Comparison of ENCODE assay signal across 27 cellular contexts in the genomic region with DNA sequence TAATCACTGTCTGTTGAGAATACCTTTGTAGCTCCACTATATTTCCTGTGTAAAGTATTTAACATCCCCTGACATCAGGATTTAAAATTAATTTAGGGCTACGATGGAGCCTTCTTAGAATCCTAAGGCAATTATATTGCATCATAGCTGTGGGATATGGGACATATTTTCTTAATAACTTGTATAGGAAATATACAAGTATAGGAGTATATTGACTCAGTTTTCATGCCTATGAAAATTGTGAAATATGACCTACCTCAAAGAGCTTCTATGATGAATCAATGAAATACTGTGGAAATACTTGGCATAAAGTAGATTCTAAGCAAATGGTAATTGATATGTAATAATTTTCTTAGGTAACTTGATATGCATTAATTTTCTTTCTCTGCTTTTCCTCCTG.
"Had no signal": no experiment of that assay in that cellular context is flagged by ENCODE, and none has a peak within 500 bp of the region (broad histone marks: within the 10 kb centered on the region; RNA-seq: fewer than 3 reads in every experiment).

No MANE protein-coding gene starts in this region.

- H3K4me2 ChIP-seq: smooth muscle cell had no signal

- H3K27ac ChIP-seq: ascending aorta, esophagus squamous epithelium, ovary, WERI-Rb-1 had no signal

- H3K36me3 ChIP-seq: ascending aorta, esophagus squamous epithelium, ovary, WERI-Rb-1 had no signal

- DNase-seq: activated CD4-positive, alpha-beta T cell treated with anti-CD3 and anti-CD28 coated beads for 48 hours; activated CD4-positive, alpha-beta T cell treated with anti-CD3 and anti-CD28 coated beads, Interleukin-2, amount 50 U/mL, for 48 hours; activated CD8-positive, alpha-beta memory T cell treated with anti-CD3 and anti-CD28 coated beads, Interleukin-2, amount 50 U/mL, for 4 hours; activated effector memory CD4-positive, alpha-beta T cell treated with anti-CD3 and anti-CD28 coated beads, Interleukin-2, amount 50 U/mL, for 16 hours; activated naive CD4-positive, alpha-beta T cell treated with anti-CD3 and anti-CD28 coated beads for 36 hours; activated naive CD8-positive, alpha-beta T cell treated with anti-CD3 and anti-CD28 coated beads for 36 hours; activated T-cell treated with anti-CD3 and anti-CD28 coated beads, Interleukin-2, amount 50 U/mL, for 1 hour; central memory CD4-positive, alpha-beta T cell; endodermal cell; esophagus squamous epithelium; head of caudate nucleus; hypothalamus; immature natural killer cell; midbrain; naive thymus-derived CD4-positive, alpha-beta T cell; ovary; stimulated activated CD4-positive, alpha-beta T cell treated with anti-CD3 and anti-CD28 coated beads, Interleukin-1b, Interleukin-23, amount 100 ng/mL, for 48 hours; stimulated activated CD4-positive, alpha-beta T cell treated with anti-CD3 and anti-CD28 coated beads, Interleukin-4, amount 100 ng/mL, for 4 hours; stimulated activated CD8-positive, alpha-beta memory T cell treated with anti-CD3 and anti-CD28 coated beads, Interleukin-4, amount 100 ng/mL, for 48 hours; stimulated activated naive CD8-positive, alpha-beta T cell treated with anti-CD3 and anti-CD28 coated beads, Interleukin-15, amount 100 ng/mL, for 72 hours; T-helper 1 cell; WERI-Rb-1 had no signal

- H3K27me3 ChIP-seq: ascending aorta, esophagus squamous epithelium, ovary had no signal

- H3K9me3 ChIP-seq: ascending aorta, esophagus squamous epithelium, ovary had no signal

- H3K4me3 ChIP-seq: ascending aorta, esophagus squamous epithelium, ovary, smooth muscle cell had no signal

- ATAC-seq: activated CD4-positive, CD25-positive, alpha-beta regulatory T cell treated with anti-CD3 and anti-CD28 coated beads, Interleukin-2, amount 50 U/mL, for 24 hours; naive thymus-derived CD4-positive, alpha-beta T cell; sciatic nerve; stimulated activated memory B cell treated with anti-CD40 and anti-IgM and Interleukin-4, amounts not matched to agents 10 μg/mL and 1 μg/mL and 100 μg/mL, for 72 hours; stimulated activated naive CD8-positive, alpha-beta T cell treated with anti-CD3 and anti-CD28 coated beads, Interleukin-15, amount 100 ng/mL, for 72 hours had no signal
